1 cellular context compared by ENCODE assay signal in the genomic region with DNA sequence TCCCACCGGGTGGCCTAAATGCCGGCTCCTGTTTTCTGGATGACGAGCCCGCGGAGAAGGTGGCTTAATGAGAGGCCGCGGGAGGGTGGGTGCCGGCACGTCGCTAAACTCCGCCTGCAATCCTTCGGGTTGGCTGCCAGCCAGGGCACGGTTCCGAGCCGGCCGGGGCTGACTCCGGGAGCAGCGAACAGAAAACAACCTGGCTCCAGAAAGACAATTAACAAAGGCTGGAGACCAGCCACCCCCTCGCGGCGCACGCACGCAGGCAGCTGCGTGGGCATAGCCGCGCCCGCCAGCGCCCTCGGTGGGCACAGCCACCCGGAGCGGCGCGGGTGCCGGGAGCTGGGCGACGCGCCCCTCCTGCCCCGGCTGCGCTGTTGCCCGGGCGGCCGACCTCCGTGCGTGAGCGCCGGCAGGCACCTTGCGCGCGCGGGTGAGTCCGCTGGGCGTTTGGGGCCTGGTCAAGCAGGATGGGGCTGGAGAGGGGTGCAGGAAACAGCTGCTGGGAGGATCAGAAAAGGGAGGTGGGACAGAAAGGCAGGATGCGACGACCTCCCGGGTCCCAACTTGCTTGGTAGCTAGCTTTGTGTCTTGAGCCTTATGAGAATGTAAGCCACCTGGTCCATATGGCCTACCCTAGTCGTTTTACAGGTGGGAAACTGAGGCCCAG.
TF ChIP-seq lines count a peak whose summit lies in the region.

TSS of gene ARHGEF37 (plus strand) at position 307 of the 670 bp plus-strand sequence. CDS start 16,272 bp downstream, outside the sequence.

TF ChIP-seq in HCT116, 20 proteins besides CTCF, POLR2A, EP300 and RAD21 (continued from another document):
- peak; percentile 75 for TF ChIP-seq ZFX (IDR thresholded peaks at IDR 0.05)
- TF ChIP-seq JUND (IDR thresholded peaks at IDR 0.05) = no peak
- no peak for TF ChIP-seq CBX3 (IDR thresholded peaks at IDR 0.05; ENCODE audit: low read depth)
- no peak for TF ChIP-seq EGR1 (IDR thresholded peaks at IDR 0.05; ENCODE audit: low read depth)
- no peak for TF ChIP-seq YY1 (IDR thresholded peaks at IDR 0.05; ENCODE audit: extremely low read depth, insufficient replicate concordance, low read depth, low read length)
- no peak for TF ChIP-seq FOSL1 (IDR thresholded peaks at IDR 0.05; ENCODE audit: low read depth)
- TF ChIP-seq, protein P1, sequence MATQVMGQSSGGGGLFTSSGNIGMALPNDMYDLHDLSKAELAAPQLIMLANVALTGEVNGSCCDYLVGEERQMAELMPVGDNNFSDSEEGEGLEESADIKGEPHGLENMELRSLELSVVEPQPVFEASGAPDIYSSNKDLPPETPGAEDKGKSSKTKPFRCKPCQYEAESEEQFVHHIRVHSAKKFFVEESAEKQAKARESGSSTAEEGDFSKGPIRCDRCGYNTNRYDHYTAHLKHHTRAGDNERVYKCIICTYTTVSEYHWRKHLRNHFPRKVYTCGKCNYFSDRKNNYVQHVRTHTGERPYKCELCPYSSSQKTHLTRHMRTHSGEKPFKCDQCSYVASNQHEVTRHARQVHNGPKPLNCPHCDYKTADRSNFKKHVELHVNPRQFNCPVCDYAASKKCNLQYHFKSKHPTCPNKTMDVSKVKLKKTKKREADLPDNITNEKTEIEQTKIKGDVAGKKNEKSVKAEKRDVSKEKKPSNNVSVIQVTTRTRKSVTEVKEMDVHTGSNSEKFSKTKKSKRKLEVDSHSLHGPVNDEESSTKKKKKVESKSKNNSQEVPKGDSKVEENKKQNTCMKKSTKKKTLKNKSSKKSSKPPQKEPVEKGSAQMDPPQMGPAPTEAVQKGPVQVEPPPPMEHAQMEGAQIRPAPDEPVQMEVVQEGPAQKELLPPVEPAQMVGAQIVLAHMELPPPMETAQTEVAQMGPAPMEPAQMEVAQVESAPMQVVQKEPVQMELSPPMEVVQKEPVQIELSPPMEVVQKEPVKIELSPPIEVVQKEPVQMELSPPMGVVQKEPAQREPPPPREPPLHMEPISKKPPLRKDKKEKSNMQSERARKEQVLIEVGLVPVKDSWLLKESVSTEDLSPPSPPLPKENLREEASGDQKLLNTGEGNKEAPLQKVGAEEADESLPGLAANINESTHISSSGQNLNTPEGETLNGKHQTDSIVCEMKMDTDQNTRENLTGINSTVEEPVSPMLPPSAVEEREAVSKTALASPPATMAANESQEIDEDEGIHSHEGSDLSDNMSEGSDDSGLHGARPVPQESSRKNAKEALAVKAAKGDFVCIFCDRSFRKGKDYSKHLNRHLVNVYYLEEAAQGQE (IDR thresholded peaks at IDR 0.05; ENCODE audit: low read depth) = no peak
- TF ChIP-seq SP1 (IDR thresholded peaks at IDR 0.05; ENCODE audit: low read depth) = no peak
- no peak for TF ChIP-seq CEBPB (IDR thresholded peaks at IDR 0.05; ENCODE audit: low read depth)
- TF ChIP-seq ELF1 (IDR thresholded peaks at IDR 0.05; ENCODE audit: borderline replicate concordance, low read depth) = no peak
- peak; percentile 77 for TF ChIP-seq POLR2AphosphoS5 (IDR thresholded peaks at IDR 0.05; ENCODE audit: low read depth, low read length)
TF ChIP-seq in HCT116: peak in this region for 2.
